ENCODE assay signal across 1 cellular context in the genomic region with DNA sequence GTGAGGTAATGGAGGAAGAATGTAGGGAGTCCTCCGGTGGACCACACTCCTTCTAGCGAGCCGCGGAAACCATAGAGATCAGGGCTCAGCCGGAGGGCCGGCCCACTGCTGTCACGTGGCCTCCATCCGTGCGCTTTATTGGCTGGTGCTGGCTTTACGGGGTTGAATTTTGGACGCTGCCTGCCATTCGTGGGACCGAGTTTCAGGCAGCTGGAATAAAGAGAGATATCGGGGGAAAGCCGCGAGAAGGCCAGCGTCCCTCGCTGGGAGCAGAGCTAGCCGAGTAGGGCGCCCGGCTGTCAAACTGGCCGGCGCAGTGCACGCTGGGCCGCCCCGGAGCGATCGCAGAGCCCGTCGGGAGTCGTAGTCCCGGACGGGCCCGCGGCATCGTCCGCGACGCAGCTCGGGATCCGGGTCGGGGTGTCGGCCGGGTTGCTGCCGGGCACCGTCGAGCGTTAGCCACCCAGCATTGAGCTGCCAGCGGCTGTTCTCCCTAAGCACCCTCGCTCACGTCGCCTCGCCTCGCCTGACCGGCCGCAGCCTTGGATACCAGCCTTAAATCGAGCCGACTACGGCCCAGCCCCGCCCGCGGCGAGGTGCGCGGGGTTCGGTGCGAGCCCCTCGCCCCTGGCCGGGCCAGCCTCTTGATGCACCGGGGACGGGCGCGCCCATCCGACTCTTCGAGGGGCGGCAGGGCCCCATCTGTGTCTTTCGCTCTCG.
TF ChIP-seq lines count a peak whose summit lies in the region.

A gene with protein sequence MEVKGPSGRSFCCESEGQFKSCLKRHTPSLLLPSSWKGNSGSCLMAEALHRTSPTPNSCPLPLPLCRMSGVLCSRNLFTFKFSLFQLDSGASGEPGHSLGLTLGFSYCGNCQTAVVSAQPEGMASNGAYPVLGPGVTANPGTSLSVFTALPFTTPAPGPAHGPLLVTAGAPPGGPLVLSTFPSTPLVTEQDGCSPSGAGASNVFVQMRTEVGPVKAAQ (N-terminal part only) (plus strand): TSS at position 244 of the 720 bp plus-strand sequence. CDS start 15,002 bp downstream, outside the sequence.

TF ChIP-seq in H1, 55 proteins besides CTCF, POLR2A, EP300 and RAD21:
- 0 out of 4 replicates have a peak, but pooled peaks of 1 of the 2 experiments have one; percentile 20 for TF ChIP-seq SIN3A (conservative IDR thresholded peaks at IDR 0.05 in 1 of 2, IDR thresholded peaks at IDR 0.05 in 1 of 2; ENCODE audit: low read depth in 1 of 2, low read length in 2 of 2)
- peak; percentile 25; the same call in 1 of the 2 replicates for TF ChIP-seq TBP (IDR thresholded peaks at IDR 0.05; ENCODE audit: low read depth, low read length)
- peak; percentile 28; the same call in 1 of the 2 replicates for TF ChIP-seq SP2 (IDR thresholded peaks at IDR 0.05; ENCODE audit: low read length)
- TF ChIP-seq, protein P1, sequence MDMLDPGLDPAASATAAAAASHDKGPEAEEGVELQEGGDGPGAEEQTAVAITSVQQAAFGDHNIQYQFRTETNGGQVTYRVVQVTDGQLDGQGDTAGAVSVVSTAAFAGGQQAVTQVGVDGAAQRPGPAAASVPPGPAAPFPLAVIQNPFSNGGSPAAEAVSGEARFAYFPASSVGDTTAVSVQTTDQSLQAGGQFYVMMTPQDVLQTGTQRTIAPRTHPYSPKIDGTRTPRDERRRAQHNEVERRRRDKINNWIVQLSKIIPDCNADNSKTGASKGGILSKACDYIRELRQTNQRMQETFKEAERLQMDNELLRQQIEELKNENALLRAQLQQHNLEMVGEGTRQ (IDR thresholded peaks at IDR 0.05; ENCODE audit: low read length) = peak; percentile 46; the same call in 1 of the 2 replicates
- TF ChIP-seq SIX5 (IDR thresholded peaks at IDR 0.05; ENCODE audit: low read depth, low read length) = peak; percentile 43
